ENCODE assay signal across 1 cellular context in the genomic region with DNA sequence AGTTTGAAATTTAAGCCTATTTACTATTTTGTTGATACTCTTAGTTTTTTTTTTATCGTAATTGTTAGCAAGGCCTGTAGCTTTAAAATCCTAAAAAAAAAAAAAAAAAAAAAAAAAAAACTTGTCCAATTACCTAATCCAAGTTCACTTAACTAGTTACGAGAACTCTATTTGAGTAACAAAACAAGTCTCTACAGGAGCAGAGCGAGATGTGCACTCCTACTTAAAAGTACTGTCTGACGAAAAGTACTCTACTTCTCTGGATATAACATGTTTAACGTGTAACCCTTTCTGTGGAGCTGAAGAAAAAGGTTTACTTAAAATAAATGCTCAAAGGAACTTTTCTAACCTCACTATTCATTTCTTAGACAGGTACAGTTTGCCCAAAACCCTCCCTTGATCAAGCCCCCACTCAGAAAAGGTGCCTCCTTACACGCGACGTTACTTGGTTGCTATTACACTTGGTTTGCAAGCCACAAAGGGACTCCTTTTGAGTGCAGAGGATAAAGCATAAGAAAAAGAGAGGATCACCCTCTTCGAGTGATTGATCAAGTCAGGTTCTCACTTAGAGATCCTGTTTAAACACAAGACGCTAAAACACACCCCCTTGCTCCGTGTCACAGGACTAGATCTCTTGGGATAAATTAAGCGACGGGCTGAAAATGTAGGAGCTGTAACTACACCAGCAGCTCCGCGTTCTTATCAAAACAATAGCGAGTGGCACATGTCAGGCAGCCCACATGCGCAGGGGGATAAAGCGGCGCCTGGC.
TF ChIP-seq lines count a peak whose summit lies in the region.

No MANE protein-coding gene starts in this region.

TF ChIP-seq in GM12878, 131 proteins besides CTCF, POLR2A, EP300 and RAD21 (continued from another document and continues in another):
- TF ChIP-seq BMI1 (IDR thresholded peaks at IDR 0.05; ENCODE audit: borderline replicate concordance) (no peak), BHLHE40 (IDR thresholded peaks at IDR 0.05; ENCODE audit: borderline replicate concordance in 1 of 2, low read depth in 2 of 2, low read length in 1 of 2) (peak in 1 of 2 experiments; percentile 40; a peak in 1 of 4 replicates), ZNF274 (IDR thresholded peaks at IDR 0.05; ENCODE audit: insufficient read depth, insufficient read length) (no peak), POLR2AphosphoS5 (IDR thresholded peaks at IDR 0.05; ENCODE audit: low read length) (peak; percentile 60; the same call in 1 of the 2 replicates), EZH2 (IDR thresholded peaks at IDR 0.05; ENCODE audit: borderline replicate concordance, control insufficient read depth, low read depth, low read length) (no peak), CBFB (IDR thresholded peaks at IDR 0.05; ENCODE audit: low read depth) (no peak), SMARCA5 (IDR thresholded peaks at IDR 0.05) (no peak), PAX8 (IDR thresholded peaks at IDR 0.05) (no peak), YY1 (IDR thresholded peaks at IDR 0.05; ENCODE audit: low read depth, low read length) (no peak), SREBF1 (IDR thresholded peaks at IDR 0.05; ENCODE audit: low read length) (no peak), TARDBP (IDR thresholded peaks at IDR 0.05; ENCODE audit: borderline replicate concordance) (no peak), MXI1 (IDR thresholded peaks at IDR 0.05; ENCODE audit: low read depth, low read length) (peak; percentile 90; the same call in 1 of the 2 replicates), SUZ12 (IDR thresholded peaks at IDR 0.05; ENCODE audit: unreplicated experiment) (no peak), TBL1XR1 (IDR thresholded peaks at IDR 0.05; ENCODE audit: low read depth, low read length) (no peak), JUNB (IDR thresholded peaks at IDR 0.05) (no peak), WRNIP1 (IDR thresholded peaks at IDR 0.05; ENCODE audit: borderline replicate concordance, low read depth, low read length) (no peak), HDAC2 (IDR thresholded peaks at IDR 0.05) (no peak), ZNF217 (IDR thresholded peaks at IDR 0.05) (no peak), ZNF207 (IDR thresholded peaks at IDR 0.05; ENCODE audit: borderline replicate concordance) (no peak), MEF2B (IDR thresholded peaks at IDR 0.05; ENCODE audit: partially characterized antibody, poor library complexity, severe bottlenecking) (no peak), RB1 (IDR thresholded peaks at IDR 0.05; ENCODE audit: borderline replicate concordance) (no peak), HCFC1 (IDR thresholded peaks at IDR 0.05; ENCODE audit: low read length) (no peak), MYC (IDR thresholded peaks at IDR 0.05; ENCODE audit: insufficient read depth, insufficient read length, insufficient replicate concordance, low read length, severe bottlenecking) (peak; percentile 43), MYB (IDR thresholded peaks at IDR 0.05; ENCODE audit: borderline replicate concordance, low read depth, low read length) (no peak), NFXL1 (IDR thresholded peaks at IDR 0.05; ENCODE audit: borderline replicate concordance) (no peak), FOXK2 (IDR thresholded peaks at IDR 0.05) (peak; percentile 48; the same call in 1 of the 2 replicates), RBBP5 (conservative IDR thresholded peaks at IDR 0.05) (no peak), YBX1 (IDR thresholded peaks at IDR 0.05) (no peak), SMAD5 (IDR thresholded peaks at IDR 0.05; ENCODE audit: low read depth) (no peak), DPF2 (IDR thresholded peaks at IDR 0.05) (no peak), BRCA1 (IDR thresholded peaks at IDR 0.05; ENCODE audit: low read depth, low read length) (no peak), PML (IDR thresholded peaks at IDR 0.05; ENCODE audit: low read length) (peak; percentile 35; the same call in 1 of the 2 replicates), NFYA (IDR thresholded peaks at IDR 0.05; ENCODE audit: borderline replicate concordance, low read depth, low read length) (no peak), MTA3 (IDR thresholded peaks at IDR 0.05; ENCODE audit: borderline replicate concordance, low read length) (0 out of 2 replicates have a peak, but pooled peaks have one; percentile 39), ZZZ3 (IDR thresholded peaks at IDR 0.05; ENCODE audit: control insufficient read depth, insufficient read length, low read depth) (no peak), CHD1 (IDR thresholded peaks at IDR 0.05; ENCODE audit: low read depth, low read length) (no peak)
- TF ChIP-seq, protein P1, sequence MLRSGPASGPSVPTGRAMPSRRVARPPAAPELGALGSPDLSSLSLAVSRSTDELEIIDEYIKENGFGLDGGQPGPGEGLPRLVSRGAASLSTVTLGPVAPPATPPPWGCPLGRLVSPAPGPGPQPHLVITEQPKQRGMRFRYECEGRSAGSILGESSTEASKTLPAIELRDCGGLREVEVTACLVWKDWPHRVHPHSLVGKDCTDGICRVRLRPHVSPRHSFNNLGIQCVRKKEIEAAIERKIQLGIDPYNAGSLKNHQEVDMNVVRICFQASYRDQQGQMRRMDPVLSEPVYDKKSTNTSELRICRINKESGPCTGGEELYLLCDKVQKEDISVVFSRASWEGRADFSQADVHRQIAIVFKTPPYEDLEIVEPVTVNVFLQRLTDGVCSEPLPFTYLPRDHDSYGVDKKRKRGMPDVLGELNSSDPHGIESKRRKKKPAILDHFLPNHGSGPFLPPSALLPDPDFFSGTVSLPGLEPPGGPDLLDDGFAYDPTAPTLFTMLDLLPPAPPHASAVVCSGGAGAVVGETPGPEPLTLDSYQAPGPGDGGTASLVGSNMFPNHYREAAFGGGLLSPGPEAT (IDR thresholded peaks at IDR 0.05; ENCODE audit: low read depth), result no peak
- TF ChIP-seq, protein P2, sequence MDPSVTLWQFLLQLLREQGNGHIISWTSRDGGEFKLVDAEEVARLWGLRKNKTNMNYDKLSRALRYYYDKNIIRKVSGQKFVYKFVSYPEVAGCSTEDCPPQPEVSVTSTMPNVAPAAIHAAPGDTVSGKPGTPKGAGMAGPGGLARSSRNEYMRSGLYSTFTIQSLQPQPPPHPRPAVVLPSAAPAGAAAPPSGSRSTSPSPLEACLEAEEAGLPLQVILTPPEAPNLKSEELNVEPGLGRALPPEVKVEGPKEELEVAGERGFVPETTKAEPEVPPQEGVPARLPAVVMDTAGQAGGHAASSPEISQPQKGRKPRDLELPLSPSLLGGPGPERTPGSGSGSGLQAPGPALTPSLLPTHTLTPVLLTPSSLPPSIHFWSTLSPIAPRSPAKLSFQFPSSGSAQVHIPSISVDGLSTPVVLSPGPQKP (IDR thresholded peaks at IDR 0.05; ENCODE audit: low read depth, low read length), result no peak
- TF ChIP-seq, protein P3, sequence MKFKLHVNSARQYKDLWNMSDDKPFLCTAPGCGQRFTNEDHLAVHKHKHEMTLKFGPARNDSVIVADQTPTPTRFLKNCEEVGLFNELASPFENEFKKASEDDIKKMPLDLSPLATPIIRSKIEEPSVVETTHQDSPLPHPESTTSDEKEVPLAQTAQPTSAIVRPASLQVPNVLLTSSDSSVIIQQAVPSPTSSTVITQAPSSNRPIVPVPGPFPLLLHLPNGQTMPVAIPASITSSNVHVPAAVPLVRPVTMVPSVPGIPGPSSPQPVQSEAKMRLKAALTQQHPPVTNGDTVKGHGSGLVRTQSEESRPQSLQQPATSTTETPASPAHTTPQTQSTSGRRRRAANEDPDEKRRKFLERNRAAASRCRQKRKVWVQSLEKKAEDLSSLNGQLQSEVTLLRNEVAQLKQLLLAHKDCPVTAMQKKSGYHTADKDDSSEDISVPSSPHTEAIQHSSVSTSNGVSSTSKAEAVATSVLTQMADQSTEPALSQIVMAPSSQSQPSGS (IDR thresholded peaks at IDR 0.05; ENCODE audit: low read length), result 0 out of 2 replicates have a peak, but pooled peaks have one; percentile 10
- TF ChIP-seq, protein P4, sequence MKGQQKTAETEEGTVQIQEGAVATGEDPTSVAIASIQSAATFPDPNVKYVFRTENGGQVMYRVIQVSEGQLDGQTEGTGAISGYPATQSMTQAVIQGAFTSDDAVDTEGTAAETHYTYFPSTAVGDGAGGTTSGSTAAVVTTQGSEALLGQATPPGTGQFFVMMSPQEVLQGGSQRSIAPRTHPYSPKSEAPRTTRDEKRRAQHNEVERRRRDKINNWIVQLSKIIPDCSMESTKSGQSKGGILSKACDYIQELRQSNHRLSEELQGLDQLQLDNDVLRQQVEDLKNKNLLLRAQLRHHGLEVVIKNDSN (IDR thresholded peaks at IDR 0.05; ENCODE audit: borderline replicate concordance, extremely low read length, insufficient read depth, low read depth, low read length), result no peak
- TF ChIP-seq, protein P5, sequence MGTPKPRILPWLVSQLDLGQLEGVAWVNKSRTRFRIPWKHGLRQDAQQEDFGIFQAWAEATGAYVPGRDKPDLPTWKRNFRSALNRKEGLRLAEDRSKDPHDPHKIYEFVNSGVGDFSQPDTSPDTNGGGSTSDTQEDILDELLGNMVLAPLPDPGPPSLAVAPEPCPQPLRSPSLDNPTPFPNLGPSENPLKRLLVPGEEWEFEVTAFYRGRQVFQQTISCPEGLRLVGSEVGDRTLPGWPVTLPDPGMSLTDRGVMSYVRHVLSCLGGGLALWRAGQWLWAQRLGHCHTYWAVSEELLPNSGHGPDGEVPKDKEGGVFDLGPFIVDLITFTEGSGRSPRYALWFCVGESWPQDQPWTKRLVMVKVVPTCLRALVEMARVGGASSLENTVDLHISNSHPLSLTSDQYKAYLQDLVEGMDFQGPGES (IDR thresholded peaks at IDR 0.05), result no peak
- TF ChIP-seq, protein P6, sequence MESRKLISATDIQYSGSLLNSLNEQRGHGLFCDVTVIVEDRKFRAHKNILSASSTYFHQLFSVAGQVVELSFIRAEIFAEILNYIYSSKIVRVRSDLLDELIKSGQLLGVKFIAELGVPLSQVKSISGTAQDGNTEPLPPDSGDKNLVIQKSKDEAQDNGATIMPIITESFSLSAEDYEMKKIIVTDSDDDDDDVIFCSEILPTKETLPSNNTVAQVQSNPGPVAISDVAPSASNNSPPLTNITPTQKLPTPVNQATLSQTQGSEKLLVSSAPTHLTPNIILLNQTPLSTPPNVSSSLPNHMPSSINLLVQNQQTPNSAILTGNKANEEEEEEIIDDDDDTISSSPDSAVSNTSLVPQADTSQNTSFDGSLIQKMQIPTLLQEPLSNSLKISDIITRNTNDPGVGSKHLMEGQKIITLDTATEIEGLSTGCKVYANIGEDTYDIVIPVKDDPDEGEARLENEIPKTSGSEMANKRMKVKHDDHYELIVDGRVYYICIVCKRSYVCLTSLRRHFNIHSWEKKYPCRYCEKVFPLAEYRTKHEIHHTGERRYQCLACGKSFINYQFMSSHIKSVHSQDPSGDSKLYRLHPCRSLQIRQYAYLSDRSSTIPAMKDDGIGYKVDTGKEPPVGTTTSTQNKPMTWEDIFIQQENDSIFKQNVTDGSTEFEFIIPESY (IDR thresholded peaks at IDR 0.05), result no peak
- TF ChIP-seq, protein P7, sequence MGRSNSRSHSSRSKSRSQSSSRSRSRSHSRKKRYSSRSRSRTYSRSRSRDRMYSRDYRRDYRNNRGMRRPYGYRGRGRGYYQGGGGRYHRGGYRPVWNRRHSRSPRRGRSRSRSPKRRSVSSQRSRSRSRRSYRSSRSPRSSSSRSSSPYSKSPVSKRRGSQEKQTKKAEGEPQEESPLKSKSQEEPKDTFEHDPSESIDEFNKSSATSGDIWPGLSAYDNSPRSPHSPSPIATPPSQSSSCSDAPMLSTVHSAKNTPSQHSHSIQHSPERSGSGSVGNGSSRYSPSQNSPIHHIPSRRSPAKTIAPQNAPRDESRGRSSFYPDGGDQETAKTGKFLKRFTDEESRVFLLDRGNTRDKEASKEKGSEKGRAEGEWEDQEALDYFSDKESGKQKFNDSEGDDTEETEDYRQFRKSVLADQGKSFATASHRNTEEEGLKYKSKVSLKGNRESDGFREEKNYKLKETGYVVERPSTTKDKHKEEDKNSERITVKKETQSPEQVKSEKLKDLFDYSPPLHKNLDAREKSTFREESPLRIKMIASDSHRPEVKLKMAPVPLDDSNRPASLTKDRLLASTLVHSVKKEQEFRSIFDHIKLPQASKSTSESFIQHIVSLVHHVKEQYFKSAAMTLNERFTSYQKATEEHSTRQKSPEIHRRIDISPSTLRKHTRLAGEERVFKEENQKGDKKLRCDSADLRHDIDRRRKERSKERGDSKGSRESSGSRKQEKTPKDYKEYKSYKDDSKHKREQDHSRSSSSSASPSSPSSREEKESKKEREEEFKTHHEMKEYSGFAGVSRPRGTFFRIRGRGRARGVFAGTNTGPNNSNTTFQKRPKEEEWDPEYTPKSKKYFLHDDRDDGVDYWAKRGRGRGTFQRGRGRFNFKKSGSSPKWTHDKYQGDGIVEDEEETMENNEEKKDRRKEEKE (IDR thresholded peaks at IDR 0.05), result no peak
- TF ChIP-seq, protein P8, sequence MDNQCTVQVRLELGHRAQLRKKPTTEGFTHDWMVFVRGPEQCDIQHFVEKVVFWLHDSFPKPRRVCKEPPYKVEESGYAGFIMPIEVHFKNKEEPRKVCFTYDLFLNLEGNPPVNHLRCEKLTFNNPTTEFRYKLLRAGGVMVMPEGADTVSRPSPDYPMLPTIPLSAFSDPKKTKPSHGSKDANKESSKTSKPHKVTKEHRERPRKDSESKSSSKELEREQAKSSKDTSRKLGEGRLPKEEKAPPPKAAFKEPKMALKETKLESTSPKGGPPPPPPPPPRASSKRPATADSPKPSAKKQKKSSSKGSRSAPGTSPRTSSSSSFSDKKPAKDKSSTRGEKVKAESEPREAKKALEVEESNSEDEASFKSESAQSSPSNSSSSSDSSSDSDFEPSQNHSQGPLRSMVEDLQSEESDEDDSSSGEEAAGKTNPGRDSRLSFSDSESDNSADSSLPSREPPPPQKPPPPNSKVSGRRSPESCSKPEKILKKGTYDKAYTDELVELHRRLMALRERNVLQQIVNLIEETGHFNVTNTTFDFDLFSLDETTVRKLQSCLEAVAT (IDR thresholded peaks at IDR 0.05), result no peak
- TF ChIP-seq, protein P9, sequence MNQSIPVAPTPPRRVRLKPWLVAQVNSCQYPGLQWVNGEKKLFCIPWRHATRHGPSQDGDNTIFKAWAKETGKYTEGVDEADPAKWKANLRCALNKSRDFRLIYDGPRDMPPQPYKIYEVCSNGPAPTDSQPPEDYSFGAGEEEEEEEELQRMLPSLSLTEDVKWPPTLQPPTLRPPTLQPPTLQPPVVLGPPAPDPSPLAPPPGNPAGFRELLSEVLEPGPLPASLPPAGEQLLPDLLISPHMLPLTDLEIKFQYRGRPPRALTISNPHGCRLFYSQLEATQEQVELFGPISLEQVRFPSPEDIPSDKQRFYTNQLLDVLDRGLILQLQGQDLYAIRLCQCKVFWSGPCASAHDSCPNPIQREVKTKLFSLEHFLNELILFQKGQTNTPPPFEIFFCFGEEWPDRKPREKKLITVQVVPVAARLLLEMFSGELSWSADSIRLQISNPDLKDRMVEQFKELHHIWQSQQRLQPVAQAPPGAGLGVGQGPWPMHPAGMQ (IDR thresholded peaks at IDR 0.05; ENCODE audit: borderline replicate concordance), result no peak
- TF ChIP-seq, protein P10, sequence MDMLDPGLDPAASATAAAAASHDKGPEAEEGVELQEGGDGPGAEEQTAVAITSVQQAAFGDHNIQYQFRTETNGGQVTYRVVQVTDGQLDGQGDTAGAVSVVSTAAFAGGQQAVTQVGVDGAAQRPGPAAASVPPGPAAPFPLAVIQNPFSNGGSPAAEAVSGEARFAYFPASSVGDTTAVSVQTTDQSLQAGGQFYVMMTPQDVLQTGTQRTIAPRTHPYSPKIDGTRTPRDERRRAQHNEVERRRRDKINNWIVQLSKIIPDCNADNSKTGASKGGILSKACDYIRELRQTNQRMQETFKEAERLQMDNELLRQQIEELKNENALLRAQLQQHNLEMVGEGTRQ (IDR thresholded peaks at IDR 0.05; ENCODE audit: borderline replicate concordance, low read depth, low read length), result no peak
- TF ChIP-seq, protein P11, sequence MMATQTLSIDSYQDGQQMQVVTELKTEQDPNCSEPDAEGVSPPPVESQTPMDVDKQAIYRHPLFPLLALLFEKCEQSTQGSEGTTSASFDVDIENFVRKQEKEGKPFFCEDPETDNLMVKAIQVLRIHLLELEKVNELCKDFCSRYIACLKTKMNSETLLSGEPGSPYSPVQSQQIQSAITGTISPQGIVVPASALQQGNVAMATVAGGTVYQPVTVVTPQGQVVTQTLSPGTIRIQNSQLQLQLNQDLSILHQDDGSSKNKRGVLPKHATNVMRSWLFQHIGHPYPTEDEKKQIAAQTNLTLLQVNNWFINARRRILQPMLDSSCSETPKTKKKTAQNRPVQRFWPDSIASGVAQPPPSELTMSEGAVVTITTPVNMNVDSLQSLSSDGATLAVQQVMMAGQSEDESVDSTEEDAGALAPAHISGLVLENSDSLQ (IDR thresholded peaks at IDR 0.05), result no peak
